7 cellular contexts compared by ENCODE assay signal in genomic region chr17:48997103-48997826, GRCh38.
A peak's percentile ranks its signal among the peaks of the same experiment; 100 is the strongest.
DNase-seq lines count a peak whose midpoint lies in the region; ATAC-seq, FAIRE-seq and TF ChIP-seq lines count a peak whose summit lies in the region.

IGF2BP1 (plus strand) TSS chr17:48997385; CDS start chr17:48997746, 361 bp downstream.

- no peak for FAIRE-seq in D721Med (lab: Jason Lieb, UNC)

- DNase-seq in GM13976 (ENCODE audit: low spot score) (peak; percentile 64), NT2/D1 (ENCODE audit: low read depth, low spot score) (peak; percentile 63), cardiac fibroblast (ENCODE audit: low read depth in 2 of 2) (peak; percentile 74 to 75), D721Med (ENCODE audit: insufficient read length, low spot score) (no peak)

- H3K4me3 ChIP-seq in NT2/D1 (ENCODE audit: insufficient read length, low read depth) (peak within 1 kb of the TSS; percentile 91), cardiac fibroblast (replicated peaks in 1 of 2; ENCODE audit: low read depth in 2 of 2, low read length in 2 of 2) (peak within 1 kb of the TSS; percentile 62 to 66), mucosa of rectum (ENCODE audit: low read length in 2 of 2) (peak within 1 kb of the TSS; percentile 9 to 48)

- in situ Hi-C loops in GM13976 (cut with MboI; ENCODE audit: low sequenced_read_pairs, unreplicated experiment), result no loop called here

- H3K36me3 ChIP-seq in NT2/D1 (ENCODE audit: insufficient read depth, insufficient read length, low read length), result peaks cover 38% of the 10 kb centered on the region
- no peaks in the 10 kb centered on the region for H3K36me3 ChIP-seq in mucosa of rectum (ENCODE audit: control insufficient read depth in 2 of 2, insufficient read depth in 2 of 2, low read length in 2 of 2)

- H3K9me3 ChIP-seq in NT2/D1 (ENCODE audit: insufficient read depth, low read length) (no peaks in the 10 kb centered on the region), mucosa of rectum (ENCODE audit: control insufficient read depth in 2 of 2, low read length in 2 of 2) (no peaks in the 10 kb centered on the region)

- H3K9ac ChIP-seq in NT2/D1 (ENCODE audit: insufficient read length, low read depth) (peak within 1 kb of the TSS; percentile 100), mucosa of rectum (ENCODE audit: low read depth in 1 of 2, low read length in 2 of 2) (no peak within 1 kb of the TSS)

- no peaks in the 10 kb centered on the region for H3K4me1 ChIP-seq in NT2/D1 (ENCODE audit: insufficient read depth, insufficient read length)
- peaks cover 9 to 14% of the 10 kb centered on the region in 2 donors for H3K4me1 ChIP-seq in mucosa of rectum (ENCODE audit: control insufficient read depth in 2 of 2, insufficient read depth in 2 of 2, low read length in 2 of 2)

- no peak for ATAC-seq in HG03457 (IDR thresholded peaks at IDR 0.05; ENCODE audit: unreplicated experiment)
- no peak for ATAC-seq in GM18502 (IDR thresholded peaks at IDR 0.05; ENCODE audit: poor library complexity, unreplicated experiment)

- H3K27ac ChIP-seq in mucosa of rectum (ENCODE audit: low read depth in 2 of 2, low read length in 2 of 2), result no peak within 1 kb of the TSS

- no peaks in the 10 kb centered on the region for H3K27me3 ChIP-seq in NT2/D1 (ENCODE audit: insufficient read depth, insufficient read length)
- H3K27me3 ChIP-seq in mucosa of rectum (ENCODE audit: control insufficient read depth in 2 of 2, insufficient read depth in 2 of 2, low read length in 2 of 2), result peaks cover 78 to 86% of the 10 kb centered on the region in 2 donors

- TF ChIP-seq CTCF in GM13976 (IDR thresholded peaks at IDR 0.05; ENCODE audit: borderline replicate concordance, control extremely low read depth, extremely low read depth, insufficient read depth, missing control alignments) (no peak), cardiac fibroblast (IDR thresholded peaks at IDR 0.05; ENCODE audit: low read depth, low read length) (no peak), D721Med (IDR thresholded peaks at IDR 0.05; ENCODE audit: insufficient read depth, missing control alignments) (no peak)

Comparison
In these comparisons a context has a peak if more than half of its experiments do, and no peak if none do; other contexts are left out.
1. H3K4me3 ChIP-seq: peak in every context shown above with its lines; median percentile 91 in NT2/D1; 64 in cardiac fibroblast; 28 in mucosa of rectum.